In genomic region chr19:13833330-13834265, GRCh38 we compare ENCODE assay signal across 9 cellular contexts. TPM values are rescaled to one million over a fixed set of nuclear protein-coding genes. Genes with fewer than 3 reads are reported as not detected.
DNase-seq lines count a peak whose midpoint lies in the region; ATAC-seq and TF ChIP-seq lines count a peak whose summit lies in the region.
"Had no signal": no experiment of that assay in that cellular context is flagged by ENCODE, and none has a peak within 500 bp of the region (broad histone marks: within the 10 kb centered on the region; RNA-seq: fewer than 3 reads in every experiment).

No MANE protein-coding gene starts in this region.

- H2AFZ ChIP-seq in ACC112 (ENCODE audit: low read length, unreplicated experiment), result no peak overlapping the region

- ATAC-seq in GM18861 (IDR thresholded peaks at IDR 0.05; ENCODE audit: unreplicated experiment) (peak; percentile 44), HG03103 (IDR thresholded peaks at IDR 0.05; ENCODE audit: low read depth, unreplicated experiment) (peak; percentile 73)

- intact Hi-C loops in lower leg skin (cut with DNase I; ENCODE audit: low total_unique reads), result no loop called here

- peak; percentile 82 for DNase-seq in NCI-H510A (lab: John Stamatoyannopoulos, UW)
- DNase-seq in activated CD4-positive, alpha-beta T cell treated with anti-CD3 and anti-CD28 coated beads, Interleukin-2, amount 50 U/mL, for 24 hours (ENCODE audit: low read depth in 1 of 2, low spot score in 1 of 2), result peak; percentile 79 to 87
- peak; percentile 64 to 91 for DNase-seq in dermis microvascular lymphatic vessel endothelial cell (ENCODE audit: low read depth in 2 of 2)
- DNase-seq in lower leg skin (ENCODE audit: low spot score in 2 of 2), result peak; percentile 93 to 99
- peak; percentile 79 to 90 (median 81) for DNase-seq in stimulated activated CD4-positive, alpha-beta T cell treated with anti-CD3 and anti-CD28 coated beads, TNF-alpha, amount 100 ng/mL, for 1 hour (ENCODE audit: low read depth in 3 of 3, low spot score in 1 of 3)

- no peaks in the 10 kb centered on the region for H3K27me3 ChIP-seq in ACC112 (ENCODE audit: insufficient read depth, low read length)

- no peak for TF ChIP-seq CTCF in lower leg skin (IDR thresholded peaks at IDR 0.05)

- peaks cover 19% of the 10 kb centered on the region; the same call in 1 of the 2 replicates for H3K36me3 ChIP-seq in ACC112 (ENCODE audit: insufficient read depth, low read length)

- H3K27ac ChIP-seq in ACC112 (ENCODE audit: low read depth, low read length), result peak overlapping the region; percentile 79

- H3K79me2 ChIP-seq in ACC112 (ENCODE audit: control insufficient read depth, insufficient read depth, low read length, unreplicated experiment), result peaks cover 31% of the 10 kb centered on the region

- 11 to 15% methylated on average over 24 to 47 of the region's 59 CpGs for WGBS in lower leg skin, 2 donors

- H3K4me3 ChIP-seq in ACC112 (ENCODE audit: low read depth, low read length) (0 out of 2 replicates have a peak overlapping the region, but pooled peaks have one; percentile 20), lower leg skin (ENCODE audit: low read depth, poor library complexity, severe bottlenecking) (no peak overlapping the region)
- H3K4me3 ChIP-seq: HAP-1 had no signal

- TF ChIP-seq POLR2A in lower leg skin (IDR thresholded peaks at IDR 0.05), result no peak

- peaks cover 35% of the 10 kb centered on the region for H3K4me1 ChIP-seq in ACC112 (ENCODE audit: control insufficient read depth, insufficient read depth, low read length, unreplicated experiment)
- H3K4me1 ChIP-seq: HAP-1 had no signal

RNA-seq across cellular contexts. Expression of gene ZSWIM4, which starts 38.4 kb away (rescaled TPM):
- total RNA-seq in dermis microvascular lymphatic vessel endothelial cell (8.5 and 18.6 TPM in 2 replicates), lower leg skin (10 to 100 TPM; 22.3 to 29.9 (median 23.3) TPM)

RNA-seq across cellular contexts. Expression of gene NANOS3, which starts 43.3 kb away (rescaled TPM):
- total RNA-seq in dermis microvascular lymphatic vessel endothelial cell (0.25 TPM in 1 of 2 replicates, not detected in the other), lower leg skin (not detected)

RNA-seq across cellular contexts. Expression of gene C19orf53, which starts 59.3 kb away (rescaled TPM):
- 32.9 and 34.5 TPM in 2 replicates for total RNA-seq in dermis microvascular lymphatic vessel endothelial cell
- total RNA-seq in lower leg skin, result 100 to 1,000 TPM; 113 to 200 (median 145) TPM
